Comparison of ENCODE assay signal across 15 cellular contexts in genomic region chr2:16828044-16828827, GRCh38.
A peak's percentile ranks its signal among the peaks of the same experiment; 100 is the strongest.
DNase-seq lines count a peak whose midpoint lies in the region; ATAC-seq, FAIRE-seq and TF ChIP-seq lines count a peak whose summit lies in the region.
"Had no signal": no experiment of that assay in that cellular context is flagged by ENCODE, and none has a peak within 500 bp of the region (broad histone marks: within the 10 kb centered on the region; RNA-seq: fewer than 3 reads in every experiment).

No MANE protein-coding gene starts in this region.

- POLR2A ChIA-PET in HepG2 (lab: Yijun Ruan, JAX): no interaction called here

- H3K4me1 ChIP-seq in liver (ENCODE audit: control insufficient read depth in 4 of 4, insufficient read depth in 4 of 4, low read length in 3 of 4) (peaks cover 1 to 16% (median 10%) of the 10 kb centered on the region in 4 donors), HepG2 (ENCODE audit: insufficient read depth, low read length) (no peaks in the 10 kb centered on the region), endocrine pancreas (ENCODE audit: control insufficient read depth, insufficient read depth, low read length) (peaks cover 18% of the 10 kb centered on the region), right lobe of liver (peaks cover 0 to 5% (median 0%) of the 10 kb centered on the region in 4 donors)
- H3K4me1 ChIP-seq: BLaER1, Caco-2 had no signal

- no peak for DNase-seq in HepG2 (ENCODE audit: low spot score)
- no peak for DNase-seq in right lobe of liver
- DNase-seq in hepatic stellate cell (ENCODE audit: low spot score): no peak
- no peak for DNase-seq in GDM1 (lab: John Stamatoyannopoulos, UW)
- DNase-seq: 8988T; AML-193; Caco-2; CD8-positive, alpha-beta memory T cell; DND-41; GF-D8 had no signal

- TF ChIP-seq RAD21 in liver (IDR thresholded peaks at IDR 0.05) (no peak), HepG2 (CRISPR knock-in tag; IDR thresholded peaks at IDR 0.05) (no peak)

- H2AFZ ChIP-seq in HepG2 (ENCODE audit: low read length): no peak overlapping the region

- no TSS peak for BruUV-seq in HepG2 (replicated peaks; lab: Mats Ljungman, UMichigan)

- H3K36me3 ChIP-seq in liver (ENCODE audit: control insufficient read depth in 4 of 4, insufficient read depth in 3 of 4, low read depth in 1 of 4, low read length in 3 of 4) (no peaks in the 10 kb centered on the region), HepG2 (replicated peaks in 1 of 2; ENCODE audit: control insufficient read depth in 1 of 2, insufficient read depth in 2 of 2, low read length in 2 of 2) (no peaks in the 10 kb centered on the region), endocrine pancreas (ENCODE audit: control insufficient read depth, insufficient read depth, low read length) (no peaks in the 10 kb centered on the region), right lobe of liver (no peaks in the 10 kb centered on the region)
- H3K36me3 ChIP-seq: BLaER1 had no signal

- TF ChIP-seq EP300 in HepG2 (IDR thresholded peaks at IDR 0.05; ENCODE audit: low read depth in 2 of 2, low read length in 2 of 2): no peak
- no peak for TF ChIP-seq EP300 in HepG2 (CRISPR knock-in tag; IDR thresholded peaks at IDR 0.05; ENCODE audit: borderline replicate concordance)

- H4K20me1 ChIP-seq in HepG2 (ENCODE audit: insufficient read depth, low read length): no peaks in the 10 kb centered on the region
- H4K20me1 ChIP-seq: BLaER1 had no signal

- FAIRE-seq in HepG2 (lab: Jason Lieb, UNC): no peak
- FAIRE-seq: GM19239 had no signal

- TF ChIP-seq CTCF in liver (IDR thresholded peaks at IDR 0.05; ENCODE audit: low read depth, low read length, missing input control) (no peak), HepG2 (CRISPR knock-in tag; IDR thresholded peaks at IDR 0.05) (no peak), right lobe of liver (IDR thresholded peaks at IDR 0.05) (no peak)

- no peaks in the 10 kb centered on the region for H3K79me2 ChIP-seq in HepG2 (ENCODE audit: insufficient read depth, low read length)

- H3K27me3 ChIP-seq in liver (ENCODE audit: control insufficient read depth in 4 of 4, insufficient read depth in 4 of 4, low read length in 3 of 4) (no peaks in the 10 kb centered on the region), HepG2 (ENCODE audit: control insufficient read depth in 1 of 2, insufficient read depth in 2 of 2, low read length in 2 of 2) (no peaks in the 10 kb centered on the region), endocrine pancreas (ENCODE audit: control insufficient read depth, insufficient read depth, low read length) (no peaks in the 10 kb centered on the region), right lobe of liver (no peaks in the 10 kb centered on the region)
- H3K27me3 ChIP-seq: BLaER1 had no signal

- H3K9me3 ChIP-seq in liver (ENCODE audit: control insufficient read depth in 4 of 4, low read length in 3 of 4) (no peaks in the 10 kb centered on the region), HepG2 (ENCODE audit: low read length) (no peaks in the 10 kb centered on the region), endocrine pancreas (ENCODE audit: control insufficient read depth, low read length) (no peaks in the 10 kb centered on the region), right lobe of liver (no peaks in the 10 kb centered on the region)
- H3K9me3 ChIP-seq: BLaER1, Caco-2 had no signal

- no peak overlapping the region for H3K4me2 ChIP-seq in HepG2 (ENCODE audit: low read depth, low read length)
- H3K4me2 ChIP-seq: BLaER1 had no signal

- H3K4me3 ChIP-seq in liver (ENCODE audit: low read depth in 1 of 3, low read length in 3 of 3): peak overlapping the region; percentile 3 to 57 (median 44)
- H3K4me3 ChIP-seq in HepG2 (replicated peaks in 1 of 3; ENCODE audit: insufficient read depth in 1 of 3, low read depth in 2 of 3, low read length in 3 of 3): no peak overlapping the region
- H3K4me3 ChIP-seq in endocrine pancreas (ENCODE audit: control insufficient read depth, insufficient read depth, low read length): peak overlapping the region; percentile 43
- peak overlapping the region; percentile 24 to 48 (median 39) for H3K4me3 ChIP-seq in right lobe of liver
- H3K4me3 ChIP-seq: BLaER1 had no signal

- ATAC-seq in HepG2: no peak
- ATAC-seq in right lobe of liver: peak; percentile 70 to 80 (median 79)
- ATAC-seq in GM19324 (IDR thresholded peaks at IDR 0.05; ENCODE audit: low FRiP score, unreplicated experiment): no peak

- intact Hi-C loops in HepG2 (cut with micrococcal nuclease; ENCODE audit: unreplicated experiment): no loop called here
- intact Hi-C loops in right lobe of liver (cut with DNase I): no loop called here

- H3K27ac ChIP-seq in liver (ENCODE audit: low read depth in 1 of 2, low read length in 2 of 2) (peak overlapping the region; percentile 25 to 72), HepG2 (ENCODE audit: extremely low read length, insufficient read depth, low read length) (no peak overlapping the region), right lobe of liver (peak overlapping the region; percentile 44 to 77 (median 74))
- H3K27ac ChIP-seq: BLaER1 had no signal

- in situ Hi-C loops in HepG2 (cut with HindIII; ENCODE audit: extremely low pct_ligation_motif_present, low pct_unique_long_range_greater_than_20kb): no loop called here

- TF ChIP-seq POLR2A in HepG2 (IDR thresholded peaks at IDR 0.05; ENCODE audit: insufficient read depth in 1 of 2, low read depth in 2 of 2, low read length in 2 of 2): no peak
- TF ChIP-seq POLR2A in right lobe of liver (IDR thresholded peaks at IDR 0.05): no peak

- CTCF ChIA-PET in HepG2 (lab: Yijun Ruan, JAX; ENCODE audit: low intra/inter-chr PET ratio, low total read pairs): no interaction called here

- H3K9ac ChIP-seq in liver (ENCODE audit: low read depth in 1 of 2, low read length in 2 of 2): peak overlapping the region; percentile 13 to 76
- no peak overlapping the region for H3K9ac ChIP-seq in HepG2 (ENCODE audit: insufficient read depth, low read depth, low read length)
- no peak overlapping the region for H3K9ac ChIP-seq in endocrine pancreas (ENCODE audit: control insufficient read depth, insufficient read depth, low read length)
- H3K9ac ChIP-seq: BLaER1 had no signal

- 30% methylated on average over 7 of the region's 7 CpGs for WGBS in liver
- WGBS in HepG2 (ENCODE audit: low lambda C conversion rate): 2% methylated on average over 7 of the region's 7 CpGs
- WGBS in right lobe of liver (ENCODE audit: insufficient coverage, low coverage, low lambda C conversion rate, missing lambda C conversion rate): 21% methylated on average over 7 of the region's 7 CpGs

TF ChIP-seq in liver, 16 proteins besides CTCF, POLR2A, EP300 and RAD21 (continues in another document):
- TF ChIP-seq HNF4A (conservative IDR thresholded peaks at IDR 0.05): peak in 1 of 2 donors; percentile 49
- TF ChIP-seq, protein P1, sequence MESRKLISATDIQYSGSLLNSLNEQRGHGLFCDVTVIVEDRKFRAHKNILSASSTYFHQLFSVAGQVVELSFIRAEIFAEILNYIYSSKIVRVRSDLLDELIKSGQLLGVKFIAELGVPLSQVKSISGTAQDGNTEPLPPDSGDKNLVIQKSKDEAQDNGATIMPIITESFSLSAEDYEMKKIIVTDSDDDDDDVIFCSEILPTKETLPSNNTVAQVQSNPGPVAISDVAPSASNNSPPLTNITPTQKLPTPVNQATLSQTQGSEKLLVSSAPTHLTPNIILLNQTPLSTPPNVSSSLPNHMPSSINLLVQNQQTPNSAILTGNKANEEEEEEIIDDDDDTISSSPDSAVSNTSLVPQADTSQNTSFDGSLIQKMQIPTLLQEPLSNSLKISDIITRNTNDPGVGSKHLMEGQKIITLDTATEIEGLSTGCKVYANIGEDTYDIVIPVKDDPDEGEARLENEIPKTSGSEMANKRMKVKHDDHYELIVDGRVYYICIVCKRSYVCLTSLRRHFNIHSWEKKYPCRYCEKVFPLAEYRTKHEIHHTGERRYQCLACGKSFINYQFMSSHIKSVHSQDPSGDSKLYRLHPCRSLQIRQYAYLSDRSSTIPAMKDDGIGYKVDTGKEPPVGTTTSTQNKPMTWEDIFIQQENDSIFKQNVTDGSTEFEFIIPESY (IDR thresholded peaks at IDR 0.05): no peak
- peak in 1 of 2 donors; percentile 17 for TF ChIP-seq RXRA (IDR thresholded peaks at IDR 0.05)
- TF ChIP-seq FOXA2 (IDR thresholded peaks at IDR 0.05): peak; percentile 6
- TF ChIP-seq TAF1 (conservative IDR thresholded peaks at IDR 0.05): no peak

TF ChIP-seq in HepG2, 621 proteins besides CTCF, POLR2A, EP300 and RAD21 (continues in another document):
- TF ChIP-seq FOXJ3 (CRISPR knock-in tag; IDR thresholded peaks at IDR 0.05; ENCODE audit: borderline replicate concordance): no peak
- TF ChIP-seq ONECUT2 (CRISPR knock-in tag; IDR thresholded peaks at IDR 0.05): no peak
- no peak for TF ChIP-seq HMG20A (CRISPR knock-in tag; IDR thresholded peaks at IDR 0.05; ENCODE audit: borderline replicate concordance)
- TF ChIP-seq, protein P2, sequence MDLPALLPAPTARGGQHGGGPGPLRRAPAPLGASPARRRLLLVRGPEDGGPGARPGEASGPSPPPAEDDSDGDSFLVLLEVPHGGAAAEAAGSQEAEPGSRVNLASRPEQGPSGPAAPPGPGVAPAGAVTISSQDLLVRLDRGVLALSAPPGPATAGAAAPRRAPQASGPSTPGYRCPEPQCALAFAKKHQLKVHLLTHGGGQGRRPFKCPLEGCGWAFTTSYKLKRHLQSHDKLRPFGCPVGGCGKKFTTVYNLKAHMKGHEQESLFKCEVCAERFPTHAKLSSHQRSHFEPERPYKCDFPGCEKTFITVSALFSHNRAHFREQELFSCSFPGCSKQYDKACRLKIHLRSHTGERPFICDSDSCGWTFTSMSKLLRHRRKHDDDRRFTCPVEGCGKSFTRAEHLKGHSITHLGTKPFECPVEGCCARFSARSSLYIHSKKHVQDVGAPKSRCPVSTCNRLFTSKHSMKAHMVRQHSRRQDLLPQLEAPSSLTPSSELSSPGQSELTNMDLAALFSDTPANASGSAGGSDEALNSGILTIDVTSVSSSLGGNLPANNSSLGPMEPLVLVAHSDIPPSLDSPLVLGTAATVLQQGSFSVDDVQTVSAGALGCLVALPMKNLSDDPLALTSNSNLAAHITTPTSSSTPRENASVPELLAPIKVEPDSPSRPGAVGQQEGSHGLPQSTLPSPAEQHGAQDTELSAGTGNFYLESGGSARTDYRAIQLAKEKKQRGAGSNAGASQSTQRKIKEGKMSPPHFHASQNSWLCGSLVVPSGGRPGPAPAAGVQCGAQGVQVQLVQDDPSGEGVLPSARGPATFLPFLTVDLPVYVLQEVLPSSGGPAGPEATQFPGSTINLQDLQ (CRISPR knock-in tag; IDR thresholded peaks at IDR 0.05): no peak
- no peak for TF ChIP-seq NFE2 (CRISPR knock-in tag; IDR thresholded peaks at IDR 0.05)
- no peak for TF ChIP-seq ZNF572 (CRISPR knock-in tag; IDR thresholded peaks at IDR 0.05)
- TF ChIP-seq TCF7L2 (IDR thresholded peaks at IDR 0.05; ENCODE audit: low read depth, low read length): no peak

Comparison
In these comparisons a context has a peak if more than half of its experiments do, and no peak if none do; other contexts are left out.
1. H3K4me3 ChIP-seq: peak in liver (3 of 3), endocrine pancreas (single experiment) and right lobe of liver (3 of 3); none in HepG2 (0 of 3).
2. H3K9ac ChIP-seq: peak in liver (2 of 2); none in HepG2 (single experiment) and endocrine pancreas (single experiment).
3. ATAC-seq: peak in right lobe of liver (4 of 4); none in HepG2 (single experiment) and GM19324 (single experiment).